16 cellular contexts compared by ENCODE assay signal in genomic region chr18:2716394-2717326, GRCh38.
DNase-seq lines count a peak whose midpoint lies in the region; ATAC-seq and TF ChIP-seq lines count a peak whose summit lies in the region.
"Had no signal": no experiment of that assay in that cellular context is flagged by ENCODE, and none has a peak within 500 bp of the region (broad histone marks: within the 10 kb centered on the region; RNA-seq: fewer than 3 reads in every experiment).

No MANE protein-coding gene starts in this region.

- no peaks in the 10 kb centered on the region for H3K9me3 ChIP-seq in spleen
- H3K9me3 ChIP-seq: gastroesophageal sphincter had no signal

- no peak overlapping the region for H3K4me3 ChIP-seq in spleen
- H3K4me3 ChIP-seq: gastroesophageal sphincter, smooth muscle cell had no signal

- peaks cover 69% of the 10 kb centered on the region for H3K36me3 Mint-ChIP-seq in activated CD4-positive, alpha-beta T cell treated with anti-CD3 and anti-CD28 coated beads for 36 hours (ENCODE audit: low read depth)
- H3K36me3 Mint-ChIP-seq in activated naive CD8-positive, alpha-beta T cell treated with anti-CD3 and anti-CD28 coated beads, Interleukin-2, amount 10 ng/mL, durations not matched to agents 7 days and 5 days: peaks cover 73% of the 10 kb centered on the region

- TF ChIP-seq POLR2A in spleen (IDR thresholded peaks at IDR 0.05): no peak

- peak overlapping the region in 1 of 8 donors; percentile 11 for H3K27ac ChIP-seq in spleen
- H3K27ac ChIP-seq: gastroesophageal sphincter, KMS-11 had no signal

- WGBS in spleen, 5 donors: 84 to 96% (median 92%) methylated on average over 3 to 6 of the region's 6 CpGs

- intact Hi-C loops in activated CD4-positive, alpha-beta T cell treated with anti-CD3 and anti-CD28 coated beads for 36 hours (cut with DNase I, micrococcal nuclease): loop anchor here in 1 of 2 experiments (5.0 kb wide), 1 partner anchor 34 kb away; no protein-coding TSS in a partner anchor
- intact Hi-C loops in left ventricle myocardium superior (cut with micrococcal nuclease): no loop called here
- intact Hi-C loops in spleen (cut with DNase I; ENCODE audit: low total_unique reads): loop anchor here (10.0 kb wide), 1 partner anchor 48 kb away; no protein-coding TSS in a partner anchor

- H3K27me3 ChIP-seq in spleen (replicated peaks in 1 of 7): no peaks in the 10 kb centered on the region
- H3K27me3 ChIP-seq: gastroesophageal sphincter had no signal

- no peak overlapping the region for H3K4me3 Mint-ChIP-seq in activated CD4-positive, alpha-beta T cell treated with anti-CD3 and anti-CD28 coated beads for 36 hours
- no peak overlapping the region for H3K4me3 Mint-ChIP-seq in activated naive CD8-positive, alpha-beta T cell treated with anti-CD3 and anti-CD28 coated beads, Interleukin-2, amount 10 ng/mL, durations not matched to agents 7 days and 5 days
- H3K4me3 Mint-ChIP-seq: nephron had no signal

- POLR2A ChIA-PET in activated CD4-positive, alpha-beta T cell treated with anti-CD3 and anti-CD28 coated beads for 36 hours (lab: Charles Lee): no interaction called here
- POLR2A ChIA-PET in activated naive CD8-positive, alpha-beta T cell treated with anti-CD3 and anti-CD28 coated beads, Interleukin-2, amount 10 ng/mL, durations not matched to agents 7 days and 5 days (lab: Charles Lee): no interaction called here

- no peaks in the 10 kb centered on the region for H3K9me3 Mint-ChIP-seq in activated CD4-positive, alpha-beta T cell treated with anti-CD3 and anti-CD28 coated beads for 36 hours (ENCODE audit: low read depth)
- no peaks in the 10 kb centered on the region for H3K9me3 Mint-ChIP-seq in activated naive CD8-positive, alpha-beta T cell treated with anti-CD3 and anti-CD28 coated beads, Interleukin-2, amount 10 ng/mL, durations not matched to agents 7 days and 5 days
- H3K9me3 Mint-ChIP-seq: nephron had no signal

- ATAC-seq in activated CD4-positive, alpha-beta T cell treated with anti-CD3 and anti-CD28 coated beads for 36 hours: no peak
- ATAC-seq in activated naive CD8-positive, alpha-beta T cell treated with anti-CD3 and anti-CD28 coated beads, Interleukin-2, amount 10 ng/mL, durations not matched to agents 7 days and 5 days (ENCODE audit: low read depth): peak; percentile 15
- ATAC-seq in left ventricle myocardium superior: peak; percentile 95
- ATAC-seq: gastroesophageal sphincter had no signal

- peaks cover 42% of the 10 kb centered on the region for H3K4me1 Mint-ChIP-seq in activated CD4-positive, alpha-beta T cell treated with anti-CD3 and anti-CD28 coated beads for 36 hours
- H3K4me1 Mint-ChIP-seq in activated naive CD8-positive, alpha-beta T cell treated with anti-CD3 and anti-CD28 coated beads, Interleukin-2, amount 10 ng/mL, durations not matched to agents 7 days and 5 days: peaks cover 31% of the 10 kb centered on the region
- H3K4me1 Mint-ChIP-seq: nephron had no signal

- no peak for DNase-seq in activated CD4-positive, alpha-beta T cell treated with anti-CD3 and anti-CD28 coated beads for 36 hours
- no peak for DNase-seq in activated CD4-positive, alpha-beta T cell treated with anti-CD3 and anti-CD28 coated beads for 4 hours
- no peak for DNase-seq in activated naive CD8-positive, alpha-beta T cell treated with anti-CD3 and anti-CD28 coated beads, Interleukin-2, amount 10 ng/mL, durations not matched to agents 7 days and 5 days
- DNase-seq in left ventricle myocardium superior (peak; percentile 68), spleen (peak; percentile 60), SKM-1 (lab: John Stamatoyannopoulos, UW; ENCODE audit: unreplicated experiment) (no peak), GM19240 (ENCODE audit: insufficient read length, low spot score) (no peak), OCI-M1 (lab: John Stamatoyannopoulos, UW) (no peak)
- DNase-seq: kidney, NCI-H1930, NCI-H748 treated with DMSO at 0.1 percent for 48 hours, trophoblast cell had no signal

- TF ChIP-seq CTCF in spleen (IDR thresholded peaks at IDR 0.05 in 8 of 11, conservative IDR thresholded peaks at IDR 0.05 in 3 of 11): no peak

- H3K4me1 ChIP-seq in spleen: peaks cover 0 to 34% (median 10%) of the 10 kb centered on the region in 6 donors

- H3K36me3 ChIP-seq in spleen: peaks cover 0 to 100% (median 86%) of the 10 kb centered on the region in 6 donors

- peak overlapping the region; percentile 33 for H3K27ac Mint-ChIP-seq in activated CD4-positive, alpha-beta T cell treated with anti-CD3 and anti-CD28 coated beads for 36 hours
- no peak overlapping the region for H3K27ac Mint-ChIP-seq in activated naive CD8-positive, alpha-beta T cell treated with anti-CD3 and anti-CD28 coated beads, Interleukin-2, amount 10 ng/mL, durations not matched to agents 7 days and 5 days
- H3K27ac Mint-ChIP-seq: nephron had no signal

- CTCF ChIA-PET in activated CD4-positive, alpha-beta T cell treated with anti-CD3 and anti-CD28 coated beads for 36 hours (lab: Charles Lee): interaction anchor here (0.7 to 1.2 kb wide), 2 partner anchors 16 to 24 kb away, joined by 3 to 4 read pairs; no protein-coding TSS in a partner anchor

- no peaks in the 10 kb centered on the region for H3K27me3 Mint-ChIP-seq in activated CD4-positive, alpha-beta T cell treated with anti-CD3 and anti-CD28 coated beads for 36 hours
- no peaks in the 10 kb centered on the region for H3K27me3 Mint-ChIP-seq in activated naive CD8-positive, alpha-beta T cell treated with anti-CD3 and anti-CD28 coated beads, Interleukin-2, amount 10 ng/mL, durations not matched to agents 7 days and 5 days

Comparison
In these comparisons a context has a peak if more than half of its experiments do, and no peak if none do; other contexts are left out.
1. DNase-seq: peak in left ventricle myocardium superior (single experiment) and spleen (single experiment); none in activated CD4-positive, alpha-beta T cell treated with anti-CD3 and anti-CD28 coated beads for 36 hours (single experiment), activated CD4-positive, alpha-beta T cell treated with anti-CD3 and anti-CD28 coated beads for 4 hours (0 of 2), activated naive CD8-positive, alpha-beta T cell treated with anti-CD3 and anti-CD28 coated beads, Interleukin-2, amount 10 ng/mL, durations not matched to agents 7 days and 5 days (single experiment), SKM-1 (single experiment), GM19240 (single experiment) and OCI-M1 (single experiment).